In genomic region chr15:40845036-40845435, GRCh38 we compare ENCODE assay signal across 9 cellular contexts. TPM values are rescaled to one million over a fixed set of nuclear protein-coding genes. Genes with fewer than 3 reads are reported as not detected.
A peak's percentile ranks its signal among the peaks of the same experiment; 100 is the strongest.
DNase-seq lines count a peak whose midpoint lies in the region; ATAC-seq and TF ChIP-seq lines count a peak whose summit lies in the region.
"Had no signal": no experiment of that assay in that cellular context is flagged by ENCODE, and none has a peak within 500 bp of the region (broad histone marks: within the 10 kb centered on the region; RNA-seq: fewer than 3 reads in every experiment).

No MANE protein-coding gene starts in this region.

- H3K9me3 ChIP-seq in OCI-LY7 (ENCODE audit: low read length) (no peaks in the 10 kb centered on the region), esophagus (ENCODE audit: control insufficient read depth in 2 of 2, insufficient read depth in 1 of 2, low read depth in 1 of 2, low read length in 1 of 2) (no peaks in the 10 kb centered on the region), psoas muscle (no peaks in the 10 kb centered on the region)

- DNase-seq in GM12864 (ENCODE audit: low read depth), result no peak
- no peak for DNase-seq in OCI-LY7 (ENCODE audit: low spot score)
- no peak for DNase-seq in psoas muscle
- DNase-seq in DMS 273 (lab: John Stamatoyannopoulos, UW; ENCODE audit: unreplicated experiment), result no peak
- DNase-seq in hippocampal formation (lab: John Stamatoyannopoulos, UW), result no peak
- DNase-seq in stimulated activated CD4-positive, alpha-beta T cell treated with anti-CD3 and anti-CD28 coated beads, Interleukin-15, amount 100 ng/mL, for 24 hours, result no peak
- DNase-seq in GOT3 (lab: John Stamatoyannopoulos, UW), result no peak

- H3K36me3 ChIP-seq in OCI-LY7 (ENCODE audit: insufficient read depth, low read length), result no peaks in the 10 kb centered on the region
- no peaks in the 10 kb centered on the region for H3K36me3 ChIP-seq in esophagus (ENCODE audit: control insufficient read depth in 2 of 2, insufficient read depth in 2 of 2, low read length in 1 of 2)
- no peaks in the 10 kb centered on the region for H3K36me3 ChIP-seq in psoas muscle (ENCODE audit: insufficient read depth in 1 of 2, low read depth in 1 of 2)

- CTCF ChIA-PET in OCI-LY7 (lab: Charles Lee; ENCODE audit: unreplicated experiment), result interaction anchor here (3.5 kb wide), 1 partner anchor 13 kb away, joined by 19 read pairs; no protein-coding TSS in a partner anchor

- WGBS in esophagus, 2 donors, result 35 to 37% methylated on average over 12 of the region's 12 CpGs
- WGBS in psoas muscle, 3 donors, result 50 to 59% (median 55%) methylated on average over 10 to 12 of the region's 12 CpGs

- H3K27me3 ChIP-seq in esophagus (ENCODE audit: control insufficient read depth in 1 of 2, insufficient read depth in 2 of 2, low read length in 2 of 2) (no peaks in the 10 kb centered on the region), psoas muscle (ENCODE audit: insufficient read depth in 3 of 3, low read length in 2 of 3) (peaks cover 0 to 51% (median 22%) of the 10 kb centered on the region in 3 donors)

- no peaks in the 10 kb centered on the region for H4K20me1 ChIP-seq in OCI-LY7 (ENCODE audit: insufficient read depth, low read length)

- BruUV-seq in OCI-LY7 (replicated peaks; lab: Mats Ljungman, UMichigan), result no TSS peak

- TF ChIP-seq CTCF in GM12864 (IDR thresholded peaks at IDR 0.05; ENCODE audit: low read depth, low read length, missing control alignments) (no peak), OCI-LY7 (conservative IDR thresholded peaks at IDR 0.05; ENCODE audit: low read length) (no peak), psoas muscle (IDR thresholded peaks at IDR 0.05) (no peak)

- no peaks in the 10 kb centered on the region for H3K9me2 ChIP-seq in OCI-LY7 (ENCODE audit: insufficient read depth, low read length)

- H3K4me1 ChIP-seq in OCI-LY7 (ENCODE audit: insufficient read depth, low read length, poor library complexity, severe bottlenecking) (peaks cover 25% of the 10 kb centered on the region), esophagus (ENCODE audit: control insufficient read depth in 2 of 2, insufficient read depth in 2 of 2, low read length in 1 of 2) (peaks cover 8 to 22% of the 10 kb centered on the region in 2 donors), psoas muscle (peaks cover 8% of the 10 kb centered on the region)

- peak overlapping the region; percentile 72 for H3K4me3 ChIP-seq in GM12864 (ENCODE audit: low read depth, low read length)
- no peak overlapping the region for H3K4me3 ChIP-seq in OCI-LY7 (ENCODE audit: low read depth, low read length, poor library complexity, severe bottlenecking)
- peak overlapping the region; percentile 72 to 84 for H3K4me3 ChIP-seq in esophagus (ENCODE audit: low read depth in 1 of 2, low read length in 2 of 2)
- H3K4me3 ChIP-seq in psoas muscle, result peak overlapping the region; percentile 58

- no peaks in the 10 kb centered on the region for H3K79me2 ChIP-seq in OCI-LY7 (ENCODE audit: insufficient read depth, low read depth, low read length)

- POLR2A ChIA-PET in OCI-LY7 (lab: Charles Lee), result interaction anchor here (0.6 kb wide), 1 partner anchor 29 kb away, joined by 5 read pairs; no protein-coding TSS in a partner anchor

- no peak for ATAC-seq in psoas muscle

- H3K27ac ChIP-seq in OCI-LY7 (ENCODE audit: low read depth, low read length, poor library complexity, severe bottlenecking), result no peak overlapping the region
- peak overlapping the region; percentile 94 to 97 for H3K27ac ChIP-seq in esophagus (ENCODE audit: low read depth in 2 of 2, low read length in 1 of 2)
- H3K27ac ChIP-seq in psoas muscle, result no peak overlapping the region

- H3K4me2 ChIP-seq in OCI-LY7 (ENCODE audit: low read length), result peak overlapping the region; percentile 67; the same call in 1 of the 2 replicates

- H2AFZ ChIP-seq in OCI-LY7 (ENCODE audit: low read length), result no peak overlapping the region

- intact Hi-C loops in OCI-LY7 (cut with micrococcal nuclease; ENCODE audit: unreplicated experiment) (no loop called here), psoas muscle (cut with DNase I) (loop anchor here (10.0 kb wide), 1 partner anchor 60 kb away; no protein-coding TSS in a partner anchor)

RNA-seq across cellular contexts. Expression of gene SPINT1, which starts 1.2 kb away (rescaled TPM):
- total RNA-seq in OCI-LY7 (2014; rRNA removed; shearing (Covaris generic)), result 0.10 TPM in 1 of 2 replicates, not detected in the other
- total RNA-seq in OCI-LY7 (2022) (2.0 and 2.4 TPM in 2 replicates), psoas muscle (under 1 TPM; 0.19 to 0.54 (median 0.24) TPM)
- polyA plus RNA-seq in esophagus (100 to 1,000 TPM; 161 to 191 TPM), psoas muscle (under 1 TPM; 0.03 to 0.19 (median 0.17) TPM)

RNA-seq across cellular contexts. Expression of gene PPP1R14D, which starts 16.5 kb away (rescaled TPM):
- total RNA-seq in OCI-LY7 (2014; rRNA removed; shearing (Covaris generic)), result not detected in 2 replicates
- total RNA-seq in OCI-LY7 (2022) (not detected in 2 replicates), psoas muscle (not detected)
- polyA plus RNA-seq in esophagus (under 1 TPM; 0.21 to 0.37 TPM), psoas muscle (not detected)
- total RNA-seq: M059J had no signal

RNA-seq across cellular contexts. Expression of gene RHOV, which starts 29.0 kb away (rescaled TPM):
- total RNA-seq in OCI-LY7 (2014; rRNA removed; shearing (Covaris generic)), result 0.80 and 1.5 TPM in 2 replicates
- total RNA-seq in OCI-LY7 (2022) (0.63 and 0.85 TPM in 2 replicates), psoas muscle (not detected)
- polyA plus RNA-seq in esophagus (100 to 1,000 TPM; 137 to 138 TPM), psoas muscle (under 1 TPM in 2 of 3 donors, not detected in 1; 0.10 to 0.23 TPM)

RNA-seq across cellular contexts. Expression of gene DNAJC17, which starts 37.8 kb away (rescaled TPM):
- 24.2 and 39.2 TPM in 2 replicates for total RNA-seq in OCI-LY7 (2014; rRNA removed; shearing (Covaris generic))
- total RNA-seq in OCI-LY7 (2022) (38.8 and 39.9 TPM in 2 replicates), psoas muscle (10 to 100 TPM in 3 of 4 donors, 1 to 10 TPM in 1; 8.9 to 18.5 (median 13.0) TPM)
- polyA plus RNA-seq in esophagus (10 to 100 TPM; 51.3 to 88.1 TPM), psoas muscle (10 to 100 TPM; 16.6 to 32.4 (median 32.0) TPM)

RNA-seq across cellular contexts. Expression of gene ZFYVE19, which starts 38.1 kb away (rescaled TPM):
- 24.3 and 29.3 TPM in 2 replicates for total RNA-seq in OCI-LY7 (2014; rRNA removed; shearing (Covaris generic))
- total RNA-seq in OCI-LY7 (2022) (18.8 and 22.8 TPM in 2 replicates), psoas muscle (10 to 100 TPM in 2 of 4 donors, 1 to 10 TPM in 2; 9.1 to 12.4 (median 10.8) TPM)
- polyA plus RNA-seq in esophagus (10 to 100 TPM; 22.5 to 45.5 TPM), psoas muscle (10 to 100 TPM; 16.9 to 31.5 (median 25.4) TPM)

Comparison
In these comparisons a context has a peak if more than half of its experiments do, and no peak if none do; other contexts are left out.
1. H3K27ac ChIP-seq: peak in esophagus (2 of 2); none in OCI-LY7 (single experiment) and psoas muscle (single experiment).